ENCODE assay signal across 1 cellular context in genomic region chr5:142324871-142325676, GRCh38.
A peak's percentile ranks its signal among the peaks of the same experiment; 100 is the strongest.
TF ChIP-seq lines count a peak whose summit lies in the region.

SPRY4 (minus strand) TSS chr5:142325021; CDS start chr5:142315108, 9,913 bp downstream.

TF ChIP-seq in HepG2, 621 proteins besides CTCF, POLR2A, EP300 and RAD21 (continued from another document):
- TF ChIP-seq AHDC1 (CRISPR knock-in tag; IDR thresholded peaks at IDR 0.05; ENCODE audit: borderline replicate concordance) (peak; percentile 46; the same call in 1 of the 2 replicates), ZNF766 (CRISPR knock-in tag; IDR thresholded peaks at IDR 0.05; ENCODE audit: borderline replicate concordance) (peak; percentile 67; the same call in 1 of the 2 replicates), KLF11 (CRISPR knock-in tag; IDR thresholded peaks at IDR 0.05) (peak; percentile 87; the same call in 1 of the 2 replicates), ISL2 (CRISPR knock-in tag; IDR thresholded peaks at IDR 0.05) (peak; percentile 54; the same call in 1 of the 2 replicates), ZNF446 (CRISPR knock-in tag; IDR thresholded peaks at IDR 0.05) (peak; percentile 13; the same call in 1 of the 2 replicates), ZBTB37 (CRISPR knock-in tag; IDR thresholded peaks at IDR 0.05) (no peak), ZBTB21 (CRISPR knock-in tag; IDR thresholded peaks at IDR 0.05) (no peak), HOXA5 (CRISPR knock-in tag; IDR thresholded peaks at IDR 0.05) (no peak; the same call in 1 of the 2 replicates), HNF1A (IDR thresholded peaks at IDR 0.05; ENCODE audit: low read depth) (no peak), HNF1A (CRISPR knock-in tag; IDR thresholded peaks at IDR 0.05; ENCODE audit: borderline replicate concordance) (peak; percentile 33; the same call in 1 of the 2 replicates), ETV5 (CRISPR knock-in tag; IDR thresholded peaks at IDR 0.05; ENCODE audit: borderline replicate concordance) (no peak), THAP9 (CRISPR knock-in tag; IDR thresholded peaks at IDR 0.05; ENCODE audit: borderline replicate concordance) (peak; percentile 19; the same call in 1 of the 2 replicates), ZSCAN25 (CRISPR knock-in tag; IDR thresholded peaks at IDR 0.05) (no peak), SRF (IDR thresholded peaks at IDR 0.05; ENCODE audit: low read depth, low read length) (no peak)
